ENCODE assay signal across 14 cellular contexts in the genomic region with DNA sequence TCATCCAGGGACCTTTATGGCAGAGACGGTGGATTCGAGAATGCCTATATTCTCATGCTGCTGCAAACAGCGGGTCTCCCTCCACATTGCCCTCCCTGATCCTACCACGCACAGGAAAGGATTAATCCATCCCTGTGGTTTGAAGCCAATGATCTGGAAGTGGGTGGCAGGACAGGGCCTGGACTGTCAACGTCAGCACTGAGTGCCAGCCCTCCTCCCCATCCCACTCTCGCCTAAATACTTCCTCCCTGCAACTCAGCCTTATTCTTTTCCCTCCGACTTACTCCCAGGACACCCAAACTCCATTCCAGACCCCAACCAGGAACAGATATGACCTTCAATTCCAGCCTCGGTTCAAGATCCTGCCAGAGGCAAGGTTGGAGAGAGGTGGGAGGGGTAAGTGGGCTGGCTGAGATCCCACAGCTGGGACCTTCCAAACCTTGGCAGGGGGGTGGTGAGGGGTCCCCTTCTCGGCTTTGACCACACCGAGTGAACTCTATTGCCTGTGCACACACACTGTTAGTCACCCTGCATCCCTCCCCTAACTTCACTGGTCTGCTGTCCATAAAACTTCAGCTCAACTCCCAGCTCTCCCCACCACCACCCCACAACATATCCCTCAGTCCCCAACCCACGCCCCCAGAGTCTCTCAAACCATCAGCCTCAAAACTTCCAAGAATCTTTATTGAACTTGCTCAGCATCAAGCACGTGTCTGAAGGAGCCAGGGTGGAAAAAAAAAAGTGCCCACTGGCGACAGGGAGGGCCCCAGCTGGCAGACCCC. TPM values are rescaled to one million over a fixed set of nuclear protein-coding genes. Genes with fewer than 3 reads are reported as not detected.
DNase-seq lines count a peak whose midpoint lies in the region; ATAC-seq, FAIRE-seq and TF ChIP-seq lines count a peak whose summit lies in the region.
"Had no signal": no experiment of that assay in that cellular context is flagged by ENCODE, and none has a peak within 500 bp of the region (broad histone marks: within the 10 kb centered on the region; RNA-seq: fewer than 3 reads in every experiment).

No MANE protein-coding gene starts in this region.

- no peak overlapping the region for H3K9ac ChIP-seq in astrocyte (ENCODE audit: low read length)

- no peak overlapping the region for H3K4me3 Mint-ChIP-seq in activated naive CD4-positive, alpha-beta T cell treated with anti-CD3 and anti-CD28 coated beads for 36 hours
- H3K4me3 Mint-ChIP-seq in astrocyte (ENCODE audit: unreplicated experiment) (no peak overlapping the region), type B pancreatic cell (peak overlapping the region; percentile 88)
- peak overlapping the region; percentile 42 to 97 (median 88) for H3K4me3 Mint-ChIP-seq in naive thymus-derived CD4-positive, alpha-beta T cell

- H3K36me3 ChIP-seq in astrocyte (ENCODE audit: insufficient read depth, low read length) = no peaks in the 10 kb centered on the region
- H3K36me3 ChIP-seq in naive thymus-derived CD4-positive, alpha-beta T cell (ENCODE audit: control insufficient read depth in 2 of 3, insufficient read depth in 3 of 3, low read length in 3 of 3) = peaks cover 0 to 15% (median 11%) of the 10 kb centered on the region in 3 experiments

- H3K27ac ChIP-seq in astrocyte (ENCODE audit: low read depth, low read length) = no peak overlapping the region
- H3K27ac ChIP-seq in naive thymus-derived CD4-positive, alpha-beta T cell (ENCODE audit: low read depth, low read length) = peak overlapping the region; percentile 79

- H2AFZ ChIP-seq in astrocyte (ENCODE audit: low read depth, low read length) = no peak overlapping the region

- no peaks in the 10 kb centered on the region for H3K79me2 ChIP-seq in astrocyte (ENCODE audit: insufficient read depth, low read length)

- no peak for TF ChIP-seq CTCF in astrocyte (IDR thresholded peaks at IDR 0.05; ENCODE audit: insufficient read depth, low read depth, low read length)
- no peak for TF ChIP-seq CTCF in type B pancreatic cell (conservative IDR thresholded peaks at IDR 0.05)

- no peaks in the 10 kb centered on the region for H3K9me3 ChIP-seq in astrocyte (ENCODE audit: insufficient read depth, low read depth, low read length)
- H3K9me3 ChIP-seq in naive thymus-derived CD4-positive, alpha-beta T cell (ENCODE audit: control insufficient read depth in 2 of 3, low read length in 3 of 3) = no peaks in the 10 kb centered on the region
- H3K9me3 ChIP-seq: heart left ventricle had no signal

- no peaks in the 10 kb centered on the region for H3K27me3 Mint-ChIP-seq in activated naive CD4-positive, alpha-beta T cell treated with anti-CD3 and anti-CD28 coated beads for 36 hours (ENCODE audit: low read depth)
- H3K27me3 Mint-ChIP-seq in astrocyte (ENCODE audit: low read depth, unreplicated experiment) = no peaks in the 10 kb centered on the region
- H3K27me3 Mint-ChIP-seq in naive thymus-derived CD4-positive, alpha-beta T cell = no peaks in the 10 kb centered on the region
- H3K27me3 Mint-ChIP-seq in type B pancreatic cell = no peaks in the 10 kb centered on the region

- H3K9me3 Mint-ChIP-seq in activated naive CD4-positive, alpha-beta T cell treated with anti-CD3 and anti-CD28 coated beads for 36 hours = no peaks in the 10 kb centered on the region
- H3K9me3 Mint-ChIP-seq in astrocyte (ENCODE audit: unreplicated experiment) = no peaks in the 10 kb centered on the region
- no peaks in the 10 kb centered on the region for H3K9me3 Mint-ChIP-seq in naive thymus-derived CD4-positive, alpha-beta T cell
- H3K9me3 Mint-ChIP-seq in type B pancreatic cell = no peaks in the 10 kb centered on the region

- peaks cover 79% of the 10 kb centered on the region for H3K4me1 Mint-ChIP-seq in activated naive CD4-positive, alpha-beta T cell treated with anti-CD3 and anti-CD28 coated beads for 36 hours (ENCODE audit: low read depth)
- peaks cover 74% of the 10 kb centered on the region for H3K4me1 Mint-ChIP-seq in astrocyte (ENCODE audit: low read depth, unreplicated experiment)
- peaks cover 73 to 92% (median 81%) of the 10 kb centered on the region in 7 donors for H3K4me1 Mint-ChIP-seq in naive thymus-derived CD4-positive, alpha-beta T cell
- H3K4me1 Mint-ChIP-seq in type B pancreatic cell (ENCODE audit: unreplicated experiment) = peaks cover 49% of the 10 kb centered on the region

- H3K4me1 ChIP-seq in astrocyte (ENCODE audit: insufficient read depth, low read length) = peaks cover 33% of the 10 kb centered on the region
- H3K4me1 ChIP-seq in naive thymus-derived CD4-positive, alpha-beta T cell (ENCODE audit: control insufficient read depth in 2 of 2, insufficient read depth in 2 of 2, low read length in 2 of 2) = peaks cover 63 to 79% of the 10 kb centered on the region in 2 donors

- H3K4me2 ChIP-seq in astrocyte (ENCODE audit: low read length) = no peak overlapping the region

- no peaks in the 10 kb centered on the region for H3K27me3 ChIP-seq in astrocyte (ENCODE audit: insufficient read depth, low read length)
- H3K27me3 ChIP-seq in naive thymus-derived CD4-positive, alpha-beta T cell (ENCODE audit: control insufficient read depth in 2 of 2, insufficient read depth in 2 of 2, low read length in 2 of 2) = no peaks in the 10 kb centered on the region
- H3K27me3 ChIP-seq: heart left ventricle had no signal

- intact Hi-C loops in activated naive CD4-positive, alpha-beta T cell treated with anti-CD3 and anti-CD28 coated beads for 36 hours (cut with micrococcal nuclease) = no loop called here
- intact Hi-C loops in naive thymus-derived CD4-positive, alpha-beta T cell (cut with micrococcal nuclease) = no loop called here

- H4K20me1 ChIP-seq in astrocyte (ENCODE audit: insufficient read depth, low read length) = no peaks in the 10 kb centered on the region

- ATAC-seq in naive thymus-derived CD4-positive, alpha-beta T cell = no peak
- no peak for ATAC-seq in HG02588 (IDR thresholded peaks at IDR 0.05; ENCODE audit: unreplicated experiment)
- ATAC-seq: heart left ventricle had no signal

- CTCF ChIA-PET in activated naive CD4-positive, alpha-beta T cell treated with anti-CD3 and anti-CD28 coated beads for 36 hours (lab: Charles Lee) = interaction anchor here (0.9 to 5.0 kb wide), 5 partner anchors 8 to 25 kb away, joined by 4 to 47 read pairs (median 14); a partner anchor contains a TSS
- CTCF ChIA-PET in naive thymus-derived CD4-positive, alpha-beta T cell (lab: Charles Lee) = interaction anchor here (0.6 to 4.9 kb wide), 5 partner anchors 9 to 303 kb away, joined by 3 to 97 read pairs (median 11); a partner anchor contains a TSS

- H3K36me3 Mint-ChIP-seq in activated naive CD4-positive, alpha-beta T cell treated with anti-CD3 and anti-CD28 coated beads for 36 hours (ENCODE audit: low read depth) = no peaks in the 10 kb centered on the region
- H3K36me3 Mint-ChIP-seq in astrocyte (ENCODE audit: low read depth, unreplicated experiment) (peaks cover 2% of the 10 kb centered on the region), type B pancreatic cell (no peaks in the 10 kb centered on the region)
- H3K36me3 Mint-ChIP-seq in naive thymus-derived CD4-positive, alpha-beta T cell = peaks cover 8 to 44% (median 15%) of the 10 kb centered on the region in 5 donors

- POLR2A ChIA-PET in naive thymus-derived CD4-positive, alpha-beta T cell (lab: Charles Lee) = interaction anchor here (0.5 to 9.5 kb wide), 7 partner anchors 9 to 91 kb away, joined by 3 to 268 read pairs (median 5); a partner anchor contains a TSS

- H3K4me3 ChIP-seq in astrocyte (ENCODE audit: insufficient read depth, low read depth, low read length) = no peak overlapping the region
- H3K4me3 ChIP-seq in naive thymus-derived CD4-positive, alpha-beta T cell (ENCODE audit: low read length) = peak overlapping the region; percentile 69

- DNase-seq in activated naive CD4-positive, alpha-beta T cell treated with anti-CD3 and anti-CD28 coated beads for 36 hours = no peak
- DNase-seq in activated naive CD4-positive, alpha-beta T cell (lab: John Stamatoyannopoulos, UW) = no peak
- DNase-seq in astrocyte (ENCODE audit: low read depth) (no peak), type B pancreatic cell (ENCODE audit: extremely low spot score, unreplicated experiment) (no peak), amygdala (lab: John Stamatoyannopoulos, UW) (no peak), cerebellar cortex (ENCODE audit: low spot score) (no peak)
- DNase-seq in naive thymus-derived CD4-positive, alpha-beta T cell = no peak
- DNase-seq: cerebellar nuclear complex; heart left ventricle; NCI-H1930; RPMI8226; stimulated activated CD4-positive, alpha-beta T cell treated with anti-CD3 and anti-CD28 coated beads, Interleukin-4, amount 100 ng/mL, for 24 hours had no signal

- peak overlapping the region; percentile 93 for H3K27ac Mint-ChIP-seq in activated naive CD4-positive, alpha-beta T cell treated with anti-CD3 and anti-CD28 coated beads for 36 hours
- H3K27ac Mint-ChIP-seq in astrocyte (ENCODE audit: unreplicated experiment) (peak overlapping the region; percentile 19), type B pancreatic cell (peak overlapping the region; percentile 99)
- H3K27ac Mint-ChIP-seq in naive thymus-derived CD4-positive, alpha-beta T cell = peak overlapping the region; percentile 81 to 99 (median 98)

- FAIRE-seq in astrocyte (lab: Jason Lieb, UNC) = no peak

RNA-seq across cellular contexts. Expression of a gene that starts 2.4 kb away (rescaled TPM):
- under 1 TPM; 0.89 to 0.93 TPM for total RNA-seq in activated naive CD4-positive, alpha-beta T cell treated with anti-CD3 and anti-CD28 coated beads for 36 hours
- total RNA-seq in astrocyte (0.39 TPM in 1 of 2 replicates, not detected in the other), type B pancreatic cell (ENCODE audit: low replicate concordance) (0.62 TPM in 1 of 2 replicates, not detected in the other)
- 1 to 10 TPM in 2 of 5 experiments, under 1 TPM in 1, not detected in 2; 0.78 to 2.0 (median 1.2) TPM for total RNA-seq in naive thymus-derived CD4-positive, alpha-beta T cell
- 1 to 10 TPM in 1 of 2 donors, under 1 TPM in 1; 0.91 to 1.5 TPM for polyA plus RNA-seq in naive thymus-derived CD4-positive, alpha-beta T cell
- total RNA-seq: heart left ventricle, mononuclear cell had no signal
- polyA plus RNA-seq: heart left ventricle had no signal

RNA-seq across cellular contexts. Expression of a gene that starts 2.5 kb away (rescaled TPM):
- 10 to 100 TPM; 36.5 to 37.9 TPM for total RNA-seq in activated naive CD4-positive, alpha-beta T cell treated with anti-CD3 and anti-CD28 coated beads for 36 hours
- 58.5 and 69.3 TPM in 2 replicates for total RNA-seq in astrocyte
- total RNA-seq in naive thymus-derived CD4-positive, alpha-beta T cell = 100 to 1,000 TPM in 3 of 5 experiments, 10 to 100 TPM in 2; 54.0 to 766 (median 204) TPM
- 100 to 1,000 TPM; 259 to 359 TPM for polyA plus RNA-seq in naive thymus-derived CD4-positive, alpha-beta T cell
- total RNA-seq in type B pancreatic cell (ENCODE audit: low replicate concordance) = 61.0 and 200 TPM in 2 replicates

RNA-seq across cellular contexts. Expression of a gene that starts 5.9 kb away (rescaled TPM):
- total RNA-seq in activated naive CD4-positive, alpha-beta T cell treated with anti-CD3 and anti-CD28 coated beads for 36 hours = not detected
- total RNA-seq in astrocyte (12.8 and 14.6 TPM in 2 replicates), type B pancreatic cell (ENCODE audit: low replicate concordance) (1.4 and 2.8 TPM in 2 replicates)
- total RNA-seq in naive thymus-derived CD4-positive, alpha-beta T cell = not detected
- not detected for polyA plus RNA-seq in naive thymus-derived CD4-positive, alpha-beta T cell
- total RNA-seq: mononuclear cell had no signal

RNA-seq across cellular contexts. Expression of a gene that starts 7.4 kb away (rescaled TPM):
- total RNA-seq in activated naive CD4-positive, alpha-beta T cell treated with anti-CD3 and anti-CD28 coated beads for 36 hours = 100 to 1,000 TPM; 200 to 204 TPM
- 74.4 and 125 TPM in 2 replicates for total RNA-seq in astrocyte
- 100 to 1,000 TPM; 178 to 433 (median 201) TPM for total RNA-seq in naive thymus-derived CD4-positive, alpha-beta T cell
- 100 to 1,000 TPM; 424 to 568 TPM for polyA plus RNA-seq in naive thymus-derived CD4-positive, alpha-beta T cell
- 21.9 and 1,154 TPM in 2 replicates for total RNA-seq in type B pancreatic cell (ENCODE audit: low replicate concordance)

RNA-seq across cellular contexts. Expression of a gene that starts 22.5 kb away (rescaled TPM):
- total RNA-seq in activated naive CD4-positive, alpha-beta T cell treated with anti-CD3 and anti-CD28 coated beads for 36 hours = under 1 TPM; 0.74 to 0.77 TPM
- 3.0 and 3.8 TPM in 2 replicates for total RNA-seq in astrocyte
- total RNA-seq in naive thymus-derived CD4-positive, alpha-beta T cell = 1 to 10 TPM in 1 of 5 experiments, not detected in 4; 1.1 TPM
- polyA plus RNA-seq in naive thymus-derived CD4-positive, alpha-beta T cell = not detected
- 0.75 and 2.4 TPM in 2 replicates for total RNA-seq in type B pancreatic cell (ENCODE audit: low replicate concordance)

Comparison
In these comparisons a context has a peak if more than half of its experiments do, and no peak if none do; other contexts are left out.
1. H3K27ac Mint-ChIP-seq: peak in every context shown above with its lines; median percentile 99 in type B pancreatic cell; 98 in naive thymus-derived CD4-positive, alpha-beta T cell; 93 in activated naive CD4-positive, alpha-beta T cell treated with anti-CD3 and anti-CD28 coated beads for 36 hours; 19 in astrocyte.
2. H3K4me3 Mint-ChIP-seq: peak in naive thymus-derived CD4-positive, alpha-beta T cell (10 of 10) and type B pancreatic cell (single experiment); none in activated naive CD4-positive, alpha-beta T cell treated with anti-CD3 and anti-CD28 coated beads for 36 hours (single experiment) and astrocyte (single experiment).